In genomic region chr17:59872351-59872750, GRCh38 we compare ENCODE assay signal across 29 cellular contexts.
"Had no signal": no experiment of that assay in that cellular context is flagged by ENCODE, and none has a peak within 500 bp of the region (broad histone marks: within the 10 kb centered on the region; RNA-seq: fewer than 3 reads in every experiment).

No MANE protein-coding gene starts in this region.

- H3K9me3 ChIP-seq: adrenal gland, colonic mucosa, gastroesophageal sphincter, left ventricle myocardium inferior, sigmoid colon, thyroid gland, upper lobe of right lung had no signal

- H3K27ac ChIP-seq: adrenal gland, cardiac muscle cell, colonic mucosa, gastroesophageal sphincter, hepatocyte, left ventricle myocardium inferior, sigmoid colon, thyroid gland, upper lobe of right lung had no signal

- H3K9me3 Mint-ChIP-seq: activated CD4-positive, alpha-beta T cell treated with anti-CD3 and anti-CD28 coated beads, Interleukin-2, amount 10 ng/mL, durations not matched to agents 24 days and 14 days; activated CD8-positive, alpha-beta T cell treated with anti-CD3 and anti-CD28 coated beads for 36 hours; activated naive CD4-positive, alpha-beta T cell treated with anti-CD3 and anti-CD28 coated beads for 36 hours; activated naive CD8-positive, alpha-beta T cell treated with anti-CD3 and anti-CD28 coated beads for 36 hours; activated T-cell treated with anti-CD3 and anti-CD28 coated beads, Interleukin-2, amount 50 U/mL, for 72 hours; brain; nephron; stimulated activated effector memory CD8-positive, alpha-beta T cell treated with anti-CD3 and anti-CD28 coated beads, Interleukin-12 subunit alpha, Interleukin-12 subunit beta, amount 100 ng/mL, for 72 hours; stimulated activated naive CD8-positive, alpha-beta T cell treated with anti-CD3 and anti-CD28 coated beads, Interleukin-15, amount 100 ng/mL, for 72 hours had no signal

- H3K27me3 Mint-ChIP-seq: activated CD4-positive, alpha-beta T cell treated with anti-CD3 and anti-CD28 coated beads, Interleukin-2, amount 10 ng/mL, durations not matched to agents 24 days and 14 days; activated CD8-positive, alpha-beta T cell treated with anti-CD3 and anti-CD28 coated beads for 36 hours; activated naive CD8-positive, alpha-beta T cell treated with anti-CD3 and anti-CD28 coated beads for 36 hours; brain; stimulated activated naive CD8-positive, alpha-beta T cell treated with anti-CD3 and anti-CD28 coated beads, Interleukin-15, amount 100 ng/mL, for 72 hours had no signal

- H3K36me3 ChIP-seq: colonic mucosa had no signal

- H3K27me3 ChIP-seq: adrenal gland, cardiac muscle cell, colonic mucosa, gastroesophageal sphincter, hepatocyte, sigmoid colon, thyroid gland, upper lobe of right lung had no signal

- H3K27ac Mint-ChIP-seq: activated CD4-positive, alpha-beta T cell treated with anti-CD3 and anti-CD28 coated beads, Interleukin-2, amount 10 ng/mL, durations not matched to agents 24 days and 14 days; activated CD8-positive, alpha-beta T cell treated with anti-CD3 and anti-CD28 coated beads for 36 hours; activated naive CD4-positive, alpha-beta T cell treated with anti-CD3 and anti-CD28 coated beads for 36 hours; activated naive CD8-positive, alpha-beta T cell treated with anti-CD3 and anti-CD28 coated beads for 36 hours; activated T-cell treated with anti-CD3 and anti-CD28 coated beads, Interleukin-2, amount 50 U/mL, for 72 hours; brain; stimulated activated effector memory CD8-positive, alpha-beta T cell treated with anti-CD3 and anti-CD28 coated beads, Interleukin-12 subunit alpha, Interleukin-12 subunit beta, amount 100 ng/mL, for 72 hours; stimulated activated naive CD8-positive, alpha-beta T cell treated with anti-CD3 and anti-CD28 coated beads, Interleukin-15, amount 100 ng/mL, for 72 hours had no signal

- H3K4me1 Mint-ChIP-seq: activated CD4-positive, alpha-beta T cell treated with anti-CD3 and anti-CD28 coated beads, Interleukin-2, amount 10 ng/mL, durations not matched to agents 24 days and 14 days; brain; stimulated activated effector memory CD8-positive, alpha-beta T cell treated with anti-CD3 and anti-CD28 coated beads, Interleukin-12 subunit alpha, Interleukin-12 subunit beta, amount 100 ng/mL, for 72 hours had no signal

- H3K79me2 ChIP-seq: hepatocyte had no signal

- ATAC-seq: activated CD8-positive, alpha-beta T cell treated with anti-CD3 and anti-CD28 coated beads for 36 hours; activated T-cell treated with anti-CD3 and anti-CD28 coated beads, Interleukin-2, amount 50 U/mL, for 72 hours; gastroesophageal sphincter; stimulated activated effector memory CD8-positive, alpha-beta T cell treated with anti-CD3 and anti-CD28 coated beads, Interleukin-12 subunit alpha, Interleukin-12 subunit beta, amount 100 ng/mL, for 72 hours; stimulated activated naive CD8-positive, alpha-beta T cell treated with anti-CD3 and anti-CD28 coated beads, Interleukin-15, amount 100 ng/mL, for 72 hours; upper lobe of right lung had no signal

- H3K4me1 ChIP-seq: colonic mucosa, gastroesophageal sphincter, sigmoid colon, upper lobe of right lung had no signal

- DNase-seq: activated CD4-positive, alpha-beta T cell treated with anti-CD3 and anti-CD28 coated beads, Interleukin-2, amount 10 ng/mL, durations not matched to agents 24 days and 14 days; activated CD4-positive, CD25-positive, alpha-beta regulatory T cell treated with anti-CD3 and anti-CD28 coated beads, Interleukin-2, amount 50 U/mL, for 72 hours; activated CD8-positive, alpha-beta T cell treated with anti-CD3 and anti-CD28 coated beads for 36 hours; activated naive CD4-positive, alpha-beta T cell treated with anti-CD3 and anti-CD28 coated beads for 36 hours; activated naive CD8-positive, alpha-beta T cell treated with anti-CD3 and anti-CD28 coated beads for 36 hours; activated T-cell treated with anti-CD3 and anti-CD28 coated beads, Interleukin-2, amount 50 U/mL, for 72 hours; cerebellar nuclear complex; colonic mucosa; effector memory CD4-positive, alpha-beta T cell; erythroblast; islet precursor cell; left ventricle myocardium inferior; retina; small intestine; stimulated activated CD4-positive, alpha-beta T cell treated with anti-CD3 and anti-CD28 coated beads, Interleukin-4, amount 100 ng/mL, for 24 hours; stimulated activated naive CD8-positive, alpha-beta T cell treated with anti-CD3 and anti-CD28 coated beads, Interleukin-15, amount 100 ng/mL, for 72 hours; T-helper 1 cell; T1000; thyroid gland; upper lobe of right lung had no signal

- H3K4me3 Mint-ChIP-seq: activated CD4-positive, alpha-beta T cell treated with anti-CD3 and anti-CD28 coated beads, Interleukin-2, amount 10 ng/mL, durations not matched to agents 24 days and 14 days; activated CD8-positive, alpha-beta T cell treated with anti-CD3 and anti-CD28 coated beads for 36 hours; activated naive CD4-positive, alpha-beta T cell treated with anti-CD3 and anti-CD28 coated beads for 36 hours; activated naive CD8-positive, alpha-beta T cell treated with anti-CD3 and anti-CD28 coated beads for 36 hours; activated T-cell treated with anti-CD3 and anti-CD28 coated beads, Interleukin-2, amount 50 U/mL, for 72 hours; brain; nephron; stimulated activated effector memory CD8-positive, alpha-beta T cell treated with anti-CD3 and anti-CD28 coated beads, Interleukin-12 subunit alpha, Interleukin-12 subunit beta, amount 100 ng/mL, for 72 hours; stimulated activated naive CD8-positive, alpha-beta T cell treated with anti-CD3 and anti-CD28 coated beads, Interleukin-15, amount 100 ng/mL, for 72 hours had no signal

- H3K4me2 ChIP-seq: hepatocyte had no signal

- H3K4me3 ChIP-seq: adrenal gland, cardiac muscle cell, colonic mucosa, gastroesophageal sphincter, hepatocyte, left ventricle myocardium inferior, lung, sigmoid colon, thyroid gland, upper lobe of right lung had no signal

- H2AFZ ChIP-seq: hepatocyte had no signal
